In the genomic region with DNA sequence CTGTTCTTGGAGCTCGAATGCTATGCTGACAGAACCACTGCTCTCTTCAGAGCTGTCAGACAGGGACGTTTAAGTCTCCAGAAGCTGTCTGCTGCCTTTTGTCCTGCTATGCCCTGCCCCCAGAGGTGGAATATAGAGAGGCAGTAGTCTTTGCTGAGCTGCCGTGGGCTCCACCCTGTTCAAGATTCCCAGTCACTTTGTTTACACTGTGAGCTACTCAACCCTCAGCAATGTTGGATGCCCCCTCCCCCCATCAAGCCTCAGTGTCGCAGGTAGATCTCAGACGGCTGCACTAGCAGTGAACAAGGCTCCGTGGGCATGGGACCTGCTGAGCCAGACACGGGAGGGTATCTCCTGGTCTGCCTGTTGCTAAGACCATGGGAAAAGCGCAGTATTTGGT, we compare ENCODE assay signal across 24 cellular contexts.
"Had no signal": no experiment of that assay in that cellular context is flagged by ENCODE, and none has a peak within 500 bp of the region (broad histone marks: within the 10 kb centered on the region; RNA-seq: fewer than 3 reads in every experiment).

No MANE protein-coding gene starts in this region.

- H3K36me3 ChIP-seq: sigmoid colon, spleen, thoracic aorta had no signal

- H3K4me1 Mint-ChIP-seq: activated B cell treated with CpG ODN at 0.5 μM for 24 hours; activated CD4-positive, alpha-beta T cell treated with anti-CD3 and anti-CD28 coated beads, Interleukin-2, amount 10 ng/mL, durations not matched to agents 24 days and 14 days; immature natural killer cell; neural crest cell; stimulated activated effector memory CD8-positive, alpha-beta T cell treated with anti-CD3 and anti-CD28 coated beads, Interleukin-12 subunit alpha, Interleukin-12 subunit beta, amount 100 ng/mL, for 72 hours had no signal

- H3K27ac ChIP-seq: body of pancreas, coronary artery, sigmoid colon, spleen, thoracic aorta had no signal

- H3K27ac Mint-ChIP-seq: activated B cell treated with CpG ODN at 0.5 μM for 24 hours; activated CD4-positive, alpha-beta T cell treated with anti-CD3 and anti-CD28 coated beads, Interleukin-2, amount 10 ng/mL, durations not matched to agents 24 days and 14 days; activated CD8-positive, alpha-beta T cell treated with anti-CD3 and anti-CD28 coated beads, Interleukin-2, amount 10 ng/mL, durations not matched to agents 7 days and 5 days; activated naive CD4-positive, alpha-beta T cell treated with anti-CD3 and anti-CD28 coated beads, Interleukin-2, amount 50 U/mL, for 72 hours; immature natural killer cell; stimulated activated effector memory CD8-positive, alpha-beta T cell treated with anti-CD3 and anti-CD28 coated beads, Interleukin-12 subunit alpha, Interleukin-12 subunit beta, amount 100 ng/mL, for 72 hours had no signal

- H3K27me3 ChIP-seq: body of pancreas, sigmoid colon had no signal

- H3K9me3 ChIP-seq: body of pancreas, sigmoid colon, thoracic aorta had no signal

- FAIRE-seq: endothelial cell of umbilical vein, TTC549 had no signal

- H3K4me1 ChIP-seq: body of pancreas, sigmoid colon, spleen had no signal

- H3K4me3 Mint-ChIP-seq: activated B cell treated with CpG ODN at 0.5 μM for 24 hours; activated CD4-positive, alpha-beta T cell treated with anti-CD3 and anti-CD28 coated beads, Interleukin-2, amount 10 ng/mL, durations not matched to agents 24 days and 14 days; activated CD8-positive, alpha-beta T cell treated with anti-CD3 and anti-CD28 coated beads, Interleukin-2, amount 10 ng/mL, durations not matched to agents 7 days and 5 days; immature natural killer cell; neural crest cell; stimulated activated effector memory CD8-positive, alpha-beta T cell treated with anti-CD3 and anti-CD28 coated beads, Interleukin-12 subunit alpha, Interleukin-12 subunit beta, amount 100 ng/mL, for 72 hours had no signal

- H3K4me3 ChIP-seq: body of pancreas, coronary artery, lung, sigmoid colon, spleen, thoracic aorta had no signal

- H3K36me3 Mint-ChIP-seq: immature natural killer cell; stimulated activated effector memory CD8-positive, alpha-beta T cell treated with anti-CD3 and anti-CD28 coated beads, Interleukin-12 subunit alpha, Interleukin-12 subunit beta, amount 100 ng/mL, for 72 hours had no signal

- DNase-seq: activated B cell treated with CpG ODN at 0.5 μM for 24 hours; activated CD4-positive, alpha-beta T cell treated with anti-CD3 and anti-CD28 coated beads, Interleukin-2, amount 10 ng/mL, durations not matched to agents 24 days and 14 days; activated CD8-positive, alpha-beta memory T cell treated with anti-CD3 and anti-CD28 coated beads, Interleukin-2, amount 50 U/mL, for 4 hours; activated CD8-positive, alpha-beta T cell treated with anti-CD3 and anti-CD28 coated beads, Interleukin-2, amount 10 ng/mL, durations not matched to agents 7 days and 5 days; activated gamma-delta T cell; activated T-cell treated with anti-CD3 and anti-CD28 coated beads, Interleukin-2, amount 50 U/mL, for 48 hours; body of pancreas; central memory CD4-positive, alpha-beta T cell; effector CD4-positive, alpha-beta T cell; foreskin fibroblast; glutamatergic neuron; immature natural killer cell; left cardiac atrium; sigmoid colon; spleen; stimulated activated CD4-positive, alpha-beta T cell treated with anti-CD3 and anti-CD28 coated beads, Interleukin-1b, Interleukin-23, amount 100 ng/mL, for 48 hours had no signal

- H3K27me3 Mint-ChIP-seq: activated B cell treated with CpG ODN at 0.5 μM for 24 hours; activated CD4-positive, alpha-beta T cell treated with anti-CD3 and anti-CD28 coated beads, Interleukin-2, amount 10 ng/mL, durations not matched to agents 24 days and 14 days had no signal
